Comparison of ENCODE assay signal across 27 cellular contexts in genomic region chr22:22137891-22138290, GRCh38.
"Had no signal": no experiment of that assay in that cellular context is flagged by ENCODE, and none has a peak within 500 bp of the region (broad histone marks: within the 10 kb centered on the region; RNA-seq: fewer than 3 reads in every experiment).

No MANE protein-coding gene starts in this region.

- FAIRE-seq: urothelium cell line had no signal

- H3K9me3 ChIP-seq: stomach, suprapubic skin, testis, thoracic aorta, thyroid gland, tibial artery, tibial nerve, transverse colon, upper lobe of left lung, upper lobe of right lung, uterus, vagina had no signal

- H3K27me3 ChIP-seq: testis, thyroid gland, upper lobe of left lung, vagina had no signal

- H3K27ac ChIP-seq: stomach, suprapubic skin, testis, thoracic aorta, thyroid gland, tibial artery, tibial nerve, transverse colon, upper lobe of left lung, upper lobe of right lung, uterus, vagina had no signal

- H3K36me3 ChIP-seq: stomach, suprapubic skin, thoracic aorta, thyroid gland, tibial artery, tibial nerve, transverse colon, upper lobe of left lung, upper lobe of right lung, uterus, vagina had no signal

- H3K4me3 ChIP-seq: stomach, suprapubic skin, testis, thoracic aorta, thyroid gland, tibial artery, tibial nerve, transverse colon, upper lobe of left lung, upper lobe of right lung, uterus, vagina had no signal

- H3K4me1 ChIP-seq: stomach, suprapubic skin, testis, thyroid gland, tibial artery, tibial nerve, transverse colon, upper lobe of left lung, upper lobe of right lung, uterus, vagina had no signal

- ATAC-seq: stimulated activated effector memory CD8-positive, alpha-beta T cell treated with anti-CD3 and anti-CD28 coated beads, Interleukin-12 subunit alpha, Interleukin-12 subunit beta, amount 100 ng/mL, for 72 hours; stimulated activated memory B cell treated with anti-CD40 and anti-IgM and Interleukin-4, amounts not matched to agents 10 μg/mL and 1 μg/mL and 100 μg/mL, for 72 hours; stimulated activated naive B cell treated with anti-CD40 and anti-IgM and Interleukin-4, amounts not matched to agents 10 μg/mL and 1 μg/mL and 100 μg/mL, for 72 hours; stimulated activated naive CD8-positive, alpha-beta T cell treated with anti-CD3 and anti-CD28 coated beads, Interleukin-15, amount 100 ng/mL, for 72 hours; stimulated activated naive CD8-positive, alpha-beta T cell treated with anti-CD3 and anti-CD28 coated beads, Interleukin-15, Interleukin-2, amounts not matched to agents 100 U/mL and 50 U/mL, for 24 hours; upper lobe of right lung had no signal

- DNase-seq: stimulated activated CD4-positive, alpha-beta T cell treated with anti-CD3 and anti-CD28 coated beads, Interleukin-2, amount 100 ng/mL, for 48 hours; stimulated activated CD4-positive, alpha-beta T cell treated with anti-CD3 and anti-CD28 coated beads, Interleukin-4, amount 100 ng/mL, for 1 hour; stimulated activated CD4-positive, alpha-beta T cell treated with anti-CD3 and anti-CD28 coated beads, Interleukin-4, amount 100 ng/mL, for 24 hours; stimulated activated CD4-positive, alpha-beta T cell treated with anti-CD3 and anti-CD28 coated beads, Interleukin-4, amount 100 ng/mL, for 4 hours; stimulated activated CD8-positive, alpha-beta memory T cell treated with anti-CD3 and anti-CD28 coated beads, Interleukin-4, amount 100 ng/mL, for 48 hours; stimulated activated naive B cell treated with anti-CD40 and anti-IgM and Interleukin-4, amounts not matched to agents 10 μg/mL and 1 μg/mL and 100 μg/mL, for 72 hours; stimulated activated naive CD4-positive, alpha-beta T cell; stimulated activated naive CD4-positive, alpha-beta T cell treated with Interleukin-2 at 50 U/mL for 16 hours; stimulated activated naive CD8-positive, alpha-beta T cell treated with anti-CD3 and anti-CD28 coated beads, Interleukin-15, amount 100 ng/mL, for 72 hours; stimulated activated naive CD8-positive, alpha-beta T cell treated with anti-CD3 and anti-CD28 coated beads, Interleukin-15, Interleukin-2, amounts not matched to agents 100 U/mL and 50 U/mL, for 24 hours; stomach; substantia nigra; testis; thyroid gland; tibial artery; transverse colon; trophoblast cell; upper lobe of left lung; upper lobe of right lung; uterus had no signal
